In the genomic region with DNA sequence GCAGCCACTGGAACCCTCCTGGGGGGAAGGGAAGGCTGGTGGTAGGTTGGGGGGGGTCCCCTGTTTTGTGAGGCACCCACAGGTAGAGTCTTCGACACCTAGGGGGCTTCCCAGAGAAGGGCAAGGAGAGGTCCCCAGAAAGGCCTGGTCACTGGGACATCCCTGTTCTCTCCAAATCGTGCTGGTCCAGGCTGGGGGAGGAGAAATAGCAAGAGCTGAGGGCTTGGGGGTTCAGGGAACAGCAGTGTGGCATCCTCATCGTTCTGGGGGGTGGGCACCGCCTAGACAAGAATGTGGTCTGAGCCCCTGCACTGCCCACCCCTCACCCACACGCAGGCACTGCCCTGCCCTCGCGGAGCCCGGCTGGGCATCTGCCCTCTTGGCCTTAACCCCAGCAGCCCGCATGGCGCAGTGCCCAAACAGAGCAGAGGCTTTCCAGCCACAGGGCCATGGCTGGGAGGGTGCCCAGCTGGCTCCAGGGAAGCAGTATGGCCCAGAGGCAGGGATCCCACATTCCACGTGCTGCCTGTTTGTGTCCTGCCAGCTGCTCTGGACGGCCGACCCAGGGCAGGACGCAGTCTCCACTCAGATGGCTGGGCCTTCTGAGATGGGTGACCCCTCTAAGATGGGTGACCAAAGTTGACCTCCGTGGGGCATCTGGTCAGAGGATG, we compare ENCODE assay signal across 12 cellular contexts. TPM values are rescaled to one million over a fixed set of nuclear protein-coding genes. Genes with fewer than 3 reads are reported as not detected.
A peak's percentile ranks its signal among the peaks of the same experiment; 100 is the strongest.
DNase-seq lines count a peak whose midpoint lies in the region; ATAC-seq and TF ChIP-seq lines count a peak whose summit lies in the region.
"Had no signal": no experiment of that assay in that cellular context is flagged by ENCODE, and none has a peak within 500 bp of the region (broad histone marks: within the 10 kb centered on the region; RNA-seq: fewer than 3 reads in every experiment).

No MANE protein-coding gene starts in this region.

- peak overlapping the region; percentile 23 for H3K27ac ChIP-seq in RWPE1
- peak overlapping the region; percentile 14 to 23 for H3K27ac ChIP-seq in thoracic aorta
- H3K27ac ChIP-seq in brain microvascular endothelial cell, result no peak overlapping the region

- POLR2A ChIA-PET in RWPE1 (lab: Yijun Ruan, JAX; ENCODE audit: low non-redundant PET), result interaction anchor here (0.6 kb wide), 1 partner anchor 26 kb away, joined by 3 read pairs; no protein-coding TSS in a partner anchor

- TF ChIP-seq CTCF in RWPE1 (conservative IDR thresholded peaks at IDR 0.05; ENCODE audit: low read depth), result no peak
- no peak for TF ChIP-seq CTCF in thoracic aorta (IDR thresholded peaks at IDR 0.05)
- no peak for TF ChIP-seq CTCF in brain microvascular endothelial cell (IDR thresholded peaks at IDR 0.05; ENCODE audit: low read depth, low read length, missing control alignments)

- DNase-seq in RWPE1 (ENCODE audit: low spot score), result no peak
- DNase-seq in fibroblast of gingiva (ENCODE audit: low read depth), result peak; percentile 84
- peak; percentile 44 for DNase-seq in mucosa of gallbladder (ENCODE audit: low spot score)
- DNase-seq in thoracic aorta (ENCODE audit: low spot score), result no peak
- no peak for DNase-seq in brain microvascular endothelial cell
- no peak for DNase-seq in stimulated activated CD4-positive, alpha-beta T cell treated with anti-CD3 and anti-CD28 coated beads, Interleukin-2, amount 100 ng/mL, for 24 hours
- DNase-seq: activated CD4-positive, CD25-positive, alpha-beta regulatory T cell; activated naive CD4-positive, alpha-beta T cell treated with anti-CD3 and anti-CD28 coated beads for 36 hours; GOT3 had no signal

- H3K9me3 ChIP-seq in thoracic aorta, result no peaks in the 10 kb centered on the region

- H3K4me3 ChIP-seq in thoracic aorta (no peak overlapping the region), brain microvascular endothelial cell (ENCODE audit: low read depth, low read length) (no peak overlapping the region)
- H3K4me3 ChIP-seq: lung had no signal

- no peaks in the 10 kb centered on the region for H3K27me3 ChIP-seq in thoracic aorta (replicated peaks; ENCODE audit: insufficient read depth)
- no peaks in the 10 kb centered on the region for H3K27me3 ChIP-seq in brain microvascular endothelial cell (replicated peaks)

- CTCF ChIA-PET in RWPE1 (lab: Yijun Ruan, JAX), result interaction anchor here (0.6 kb wide), 1 partner anchor 319 kb away, joined by 3 read pairs; no protein-coding TSS in a partner anchor

- H3K36me3 ChIP-seq in thoracic aorta (peaks cover 18% of the 10 kb centered on the region), brain microvascular endothelial cell (replicated peaks) (peaks cover 22% of the 10 kb centered on the region)

- ATAC-seq in thoracic aorta (ENCODE audit: insufficient number of reproducible peaks, low FRiP score, low read depth), result peak; percentile 15
- no peak for ATAC-seq in HG02840 (IDR thresholded peaks at IDR 0.05; ENCODE audit: low FRiP score, unreplicated experiment)
- ATAC-seq: Panc1 had no signal

- H3K4me1 ChIP-seq in thoracic aorta (ENCODE audit: control insufficient read depth in 1 of 2, low read depth in 2 of 2), result peaks cover 10 to 39% of the 10 kb centered on the region in 2 donors

- in situ Hi-C loops in brain microvascular endothelial cell (cut with HindIII; ENCODE audit: low pct_ligation_motif_present, low sequenced_read_pairs), result no loop called here

RNA-seq across cellular contexts. Expression of gene SCARF2, which starts 14.5 kb away (rescaled TPM):
- total RNA-seq in mucosa of gallbladder (17.6 TPM), thoracic aorta (100 to 1,000 TPM in 1 of 2 donors, 10 to 100 TPM in 1; 49.4 to 108 TPM)

RNA-seq across cellular contexts. Expression of gene ZNF74, which starts 29.1 kb away (rescaled TPM):
- total RNA-seq in mucosa of gallbladder (14.1 TPM), thoracic aorta (10 to 100 TPM in 1 of 2 donors, 1 to 10 TPM in 1; 8.5 to 13.8 TPM)

Comparison
In these comparisons a context has a peak if more than half of its experiments do, and no peak if none do; other contexts are left out.
1. DNase-seq: peak in fibroblast of gingiva (single experiment) and mucosa of gallbladder (single experiment); none in RWPE1 (single experiment), thoracic aorta (single experiment), brain microvascular endothelial cell (single experiment) and stimulated activated CD4-positive, alpha-beta T cell treated with anti-CD3 and anti-CD28 coated beads, Interleukin-2, amount 100 ng/mL, for 24 hours (0 of 2).